16 cellular contexts compared by ENCODE assay signal in genomic region chr1:14682941-14683340, GRCh38.
"Had no signal": no experiment of that assay in that cellular context is flagged by ENCODE, and none has a peak within 500 bp of the region (broad histone marks: within the 10 kb centered on the region; RNA-seq: fewer than 3 reads in every experiment).

No MANE protein-coding gene starts in this region.

- DNase-seq: activated CD4-positive, alpha-beta T cell treated with anti-CD3 and anti-CD28 coated beads, Interleukin-2, amount 50 U/mL, for 1 hour; activated CD4-positive, CD25-positive, alpha-beta regulatory T cell; activated CD8-positive, alpha-beta memory T cell treated with anti-CD3 and anti-CD28 coated beads for 24 hours; activated gamma-delta T cell treated with Interleukin-2 at 50 U/mL for 16 hours; activated naive CD8-positive, alpha-beta T cell treated with anti-CD3 and anti-CD28 coated beads for 36 hours; amygdala; body of pancreas; foreskin melanocyte; immature natural killer cell; lower lobe of right lung; naive thymus-derived CD4-positive, alpha-beta T cell; posterior cingulate gyrus; stimulated activated CD4-positive, alpha-beta T cell treated with anti-CD3 and anti-CD28 coated beads, Interleukin-4, amount 100 ng/mL, for 4 hours; stimulated activated CD8-positive, alpha-beta memory T cell treated with anti-CD3 and anti-CD28 coated beads, Interleukin-4, amount 100 ng/mL, for 48 hours; stimulated activated naive CD4-positive, alpha-beta T cell treated with Interleukin-2 at 50 U/mL for 16 hours; substantia nigra had no signal

- ATAC-seq: body of pancreas; lower lobe of right lung; naive thymus-derived CD4-positive, alpha-beta T cell had no signal
